In genomic region chr3:119293105-119293683, GRCh38 we compare ENCODE assay signal across 1 cellular context.
TF ChIP-seq lines count a peak whose summit lies in the region.

No MANE protein-coding gene starts in this region.

TF ChIP-seq in WTC11, 78 proteins besides CTCF, POLR2A, EP300 and RAD21 (continued from another document):
- no peak for TF ChIP-seq STAT6 (CRISPR knock-in tag; conservative IDR thresholded peaks at IDR 0.05; ENCODE audit: low read depth)
- no peak for TF ChIP-seq GABPB1 (CRISPR knock-in tag; IDR thresholded peaks at IDR 0.05)
- no peak for TF ChIP-seq CREB1 (CRISPR knock-in tag; IDR thresholded peaks at IDR 0.05)
- no peak for TF ChIP-seq ZMAT4 (CRISPR knock-in tag; IDR thresholded peaks at IDR 0.05)
TF ChIP-seq in WTC11: peak in this region for 0.
